8 cellular contexts compared by ENCODE assay signal in the genomic region with DNA sequence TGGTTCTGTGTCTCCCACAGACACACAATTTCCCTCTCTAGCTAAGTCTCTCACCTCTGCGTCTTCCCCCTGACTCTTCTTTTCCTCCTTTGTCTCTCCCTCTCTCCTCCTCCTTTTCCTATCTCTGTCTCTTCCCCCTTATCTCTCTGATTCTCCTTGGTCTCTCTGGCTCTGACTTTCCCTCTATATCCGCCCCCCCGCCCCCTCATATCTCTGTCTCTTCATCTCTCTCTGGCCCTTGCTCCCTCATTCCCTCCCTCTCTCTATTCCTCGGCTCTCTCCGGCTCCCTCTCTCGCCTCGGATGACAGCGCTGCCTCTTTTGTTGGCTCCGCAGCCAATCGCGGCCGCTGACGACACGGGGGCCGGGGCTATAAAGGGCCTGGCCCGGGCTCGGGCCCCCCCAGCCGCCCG. TPM values are rescaled to one million over a fixed set of nuclear protein-coding genes. Genes with fewer than 3 reads are reported as not detected.
DNase-seq lines count a peak whose midpoint lies in the region; ATAC-seq and TF ChIP-seq lines count a peak whose summit lies in the region.

A gene (plus strand): TSS at position 404 of the 412 bp plus-strand sequence. CDS start 195 bp downstream, outside the sequence.

- peak; percentile 47 to 84 for DNase-seq in NCI-H526 (lab: John Stamatoyannopoulos, UW)
- DNase-seq in activated CD4-positive, alpha-beta T cell treated with anti-CD3 and anti-CD28 coated beads, Interleukin-2, amount 10 ng/mL, durations not matched to agents 7 days and 5 days: peak; percentile 80
- DNase-seq in dermis blood vessel endothelial cell: peak; percentile 75
- DNase-seq in right lobe of liver: peak in 1 of 3 donors; percentile 72
- peak; percentile 75 for DNase-seq in stimulated activated CD4-positive, alpha-beta T cell treated with anti-CD3 and anti-CD28 coated beads, Interleukin-4, amount 100 ng/mL, for 24 hours

- H3K9me3 ChIP-seq in right lobe of liver: no peaks in the 10 kb centered on the region

- TF ChIP-seq CTCF in right lobe of liver (IDR thresholded peaks at IDR 0.05): no peak

- H3K4me1 ChIP-seq in right lobe of liver: peaks cover 0 to 17% (median 0%) of the 10 kb centered on the region in 4 donors

- peak within 1 kb of the TSS in 1 of 3 donors; percentile 26 for H3K27ac ChIP-seq in right lobe of liver

- H3K27me3 Mint-ChIP-seq in activated CD4-positive, alpha-beta T cell treated with anti-CD3 and anti-CD28 coated beads, Interleukin-2, amount 10 ng/mL, durations not matched to agents 7 days and 5 days: peaks cover 11% of the 10 kb centered on the region

- POLR2A ChIA-PET in activated CD4-positive, alpha-beta T cell treated with anti-CD3 and anti-CD28 coated beads, Interleukin-2, amount 10 ng/mL, durations not matched to agents 7 days and 5 days (lab: Charles Lee): interaction anchor here (0.6 to 0.8 kb wide), 2 partner anchors 14 to 75 kb away, joined by 3 read pairs; a partner anchor contains a TSS

- no peaks in the 10 kb centered on the region for H3K9me3 Mint-ChIP-seq in activated CD4-positive, alpha-beta T cell treated with anti-CD3 and anti-CD28 coated beads, Interleukin-2, amount 10 ng/mL, durations not matched to agents 7 days and 5 days

- ATAC-seq in GM18498 (IDR thresholded peaks at IDR 0.05; ENCODE audit: unreplicated experiment) (peak; percentile 38), HG03175 (IDR thresholded peaks at IDR 0.05; ENCODE audit: unreplicated experiment) (peak; percentile 33), right lobe of liver (peak; percentile 38 to 55 (median 51)), HG03097 (IDR thresholded peaks at IDR 0.05; ENCODE audit: low FRiP score, unreplicated experiment) (no peak)

- peak within 1 kb of the TSS; percentile 78 for H3K27ac Mint-ChIP-seq in activated CD4-positive, alpha-beta T cell treated with anti-CD3 and anti-CD28 coated beads, Interleukin-2, amount 10 ng/mL, durations not matched to agents 7 days and 5 days

- H3K4me3 ChIP-seq in right lobe of liver: peak within 1 kb of the TSS; percentile 32 to 52 (median 48)

- H3K36me3 ChIP-seq in right lobe of liver: no peaks in the 10 kb centered on the region

- CTCF ChIA-PET in activated CD4-positive, alpha-beta T cell treated with anti-CD3 and anti-CD28 coated beads, Interleukin-2, amount 10 ng/mL, durations not matched to agents 7 days and 5 days (lab: Charles Lee): interaction anchor here (0.9 to 1.3 kb wide), 4 partner anchors 9 to 447 kb away, joined by 3 read pairs; a partner anchor contains a TSS

- peak; percentile 20 for TF ChIP-seq POLR2A in right lobe of liver (IDR thresholded peaks at IDR 0.05)

- no peaks in the 10 kb centered on the region for H3K27me3 ChIP-seq in right lobe of liver

- WGBS in right lobe of liver (ENCODE audit: insufficient coverage, low coverage, low lambda C conversion rate, missing lambda C conversion rate): under 1% methylated on average over 19 of the region's 19 CpGs

- peaks cover 49% of the 10 kb centered on the region for H3K4me1 Mint-ChIP-seq in activated CD4-positive, alpha-beta T cell treated with anti-CD3 and anti-CD28 coated beads, Interleukin-2, amount 10 ng/mL, durations not matched to agents 7 days and 5 days

- intact Hi-C loops in right lobe of liver (cut with DNase I): loop anchor here (5.0 to 10.0 kb wide), 3 partner anchors 52 to 195 kb away; a partner anchor contains a TSS

- peak within 1 kb of the TSS; percentile 87 for H3K4me3 Mint-ChIP-seq in activated CD4-positive, alpha-beta T cell treated with anti-CD3 and anti-CD28 coated beads, Interleukin-2, amount 10 ng/mL, durations not matched to agents 7 days and 5 days

- H3K36me3 Mint-ChIP-seq in activated CD4-positive, alpha-beta T cell treated with anti-CD3 and anti-CD28 coated beads, Interleukin-2, amount 10 ng/mL, durations not matched to agents 7 days and 5 days (ENCODE audit: low read depth): no peaks in the 10 kb centered on the region

RNA-seq across cellular contexts. Expression of the gene that starts here (rescaled TPM):
- 10 to 100 TPM in 1 of 2 experiments, 1 to 10 TPM in 1; 9.7 to 10.4 TPM for total RNA-seq in activated CD4-positive, alpha-beta T cell treated with anti-CD3 and anti-CD28 coated beads, Interleukin-2, amount 10 ng/mL, durations not matched to agents 7 days and 5 days
- total RNA-seq in dermis blood vessel endothelial cell (1.4 and 5.9 TPM in 2 replicates), right lobe of liver (under 1 TPM; 0.25 to 0.95 (median 0.54) TPM)

Comparison
In these comparisons a context has a peak if more than half of its experiments do, and no peak if none do; other contexts are left out.
1. Peak in ATAC-seq and H3K4me3 ChIP-seq in right lobe of liver; RNA of the gene not detected or under 1 TPM.